1 cellular context compared by ENCODE assay signal in the genomic region with DNA sequence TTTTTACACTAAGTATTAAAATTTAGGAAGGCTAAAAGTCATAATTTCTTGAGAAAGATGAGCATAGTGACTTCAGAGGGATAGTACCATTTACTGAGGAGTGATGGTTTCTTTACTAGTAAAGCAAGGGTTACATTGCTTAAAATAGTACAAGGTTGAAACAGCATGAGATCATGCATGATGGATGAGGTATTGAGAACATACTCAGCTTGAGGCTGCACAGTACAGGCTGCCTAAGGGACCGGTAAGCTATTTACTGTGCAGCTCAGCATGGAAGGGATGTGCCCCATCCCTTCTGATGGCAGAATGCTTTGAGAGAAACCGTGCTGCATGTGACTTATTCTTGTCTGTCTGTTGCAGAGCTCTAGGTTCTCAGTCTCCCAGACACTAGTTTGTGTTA.
TF ChIP-seq lines count a peak whose summit lies in the region.

No MANE protein-coding gene starts in this region.

TF ChIP-seq in GM12878, 131 proteins besides CTCF, POLR2A, EP300 and RAD21 (continued from another document):
- TF ChIP-seq, protein P1, sequence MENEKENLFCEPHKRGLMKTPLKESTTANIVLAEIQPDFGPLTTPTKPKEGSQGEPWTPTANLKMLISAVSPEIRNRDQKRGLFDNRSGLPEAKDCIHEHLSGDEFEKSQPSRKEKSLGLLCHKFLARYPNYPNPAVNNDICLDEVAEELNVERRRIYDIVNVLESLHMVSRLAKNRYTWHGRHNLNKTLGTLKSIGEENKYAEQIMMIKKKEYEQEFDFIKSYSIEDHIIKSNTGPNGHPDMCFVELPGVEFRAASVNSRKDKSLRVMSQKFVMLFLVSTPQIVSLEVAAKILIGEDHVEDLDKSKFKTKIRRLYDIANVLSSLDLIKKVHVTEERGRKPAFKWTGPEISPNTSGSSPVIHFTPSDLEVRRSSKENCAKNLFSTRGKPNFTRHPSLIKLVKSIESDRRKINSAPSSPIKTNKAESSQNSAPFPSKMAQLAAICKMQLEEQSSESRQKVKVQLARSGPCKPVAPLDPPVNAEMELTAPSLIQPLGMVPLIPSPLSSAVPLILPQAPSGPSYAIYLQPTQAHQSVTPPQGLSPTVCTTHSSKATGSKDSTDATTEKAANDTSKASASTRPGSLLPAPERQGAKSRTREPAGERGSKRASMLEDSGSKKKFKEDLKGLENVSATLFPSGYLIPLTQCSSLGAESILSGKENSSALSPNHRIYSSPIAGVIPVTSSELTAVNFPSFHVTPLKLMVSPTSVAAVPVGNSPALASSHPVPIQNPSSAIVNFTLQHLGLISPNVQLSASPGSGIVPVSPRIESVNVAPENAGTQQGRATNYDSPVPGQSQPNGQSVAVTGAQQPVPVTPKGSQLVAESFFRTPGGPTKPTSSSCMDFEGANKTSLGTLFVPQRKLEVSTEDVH (IDR thresholded peaks at IDR 0.05; ENCODE audit: low read depth, partially characterized antibody), result no peak
- TF ChIP-seq CREM (IDR thresholded peaks at IDR 0.05; ENCODE audit: low read depth), result no peak; the same call in 1 of the 2 replicates
- no peak for TF ChIP-seq NFXL1 (IDR thresholded peaks at IDR 0.05; ENCODE audit: borderline replicate concordance)
- TF ChIP-seq MXI1 (IDR thresholded peaks at IDR 0.05; ENCODE audit: low read depth, low read length), result no peak
- no peak for TF ChIP-seq ESRRA (IDR thresholded peaks at IDR 0.05; ENCODE audit: low read length)
- TF ChIP-seq, protein P2, sequence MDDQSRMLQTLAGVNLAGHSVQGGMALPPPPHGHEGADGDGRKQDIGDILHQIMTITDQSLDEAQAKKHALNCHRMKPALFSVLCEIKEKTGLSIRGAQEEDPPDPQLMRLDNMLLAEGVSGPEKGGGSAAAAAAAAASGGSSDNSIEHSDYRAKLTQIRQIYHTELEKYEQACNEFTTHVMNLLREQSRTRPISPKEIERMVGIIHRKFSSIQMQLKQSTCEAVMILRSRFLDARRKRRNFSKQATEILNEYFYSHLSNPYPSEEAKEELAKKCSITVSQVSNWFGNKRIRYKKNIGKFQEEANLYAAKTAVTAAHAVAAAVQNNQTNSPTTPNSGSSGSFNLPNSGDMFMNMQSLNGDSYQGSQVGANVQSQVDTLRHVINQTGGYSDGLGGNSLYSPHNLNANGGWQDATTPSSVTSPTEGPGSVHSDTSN (IDR thresholded peaks at IDR 0.05; ENCODE audit: insufficient replicate concordance, low read depth, low read length), result no peak
- TF ChIP-seq TCF12 (IDR thresholded peaks at IDR 0.05; ENCODE audit: low read depth, low read length), result no peak
- TF ChIP-seq STAT3 (IDR thresholded peaks at IDR 0.05; ENCODE audit: low read depth, low read length), result no peak
- TF ChIP-seq ATF7 (IDR thresholded peaks at IDR 0.05; ENCODE audit: low read depth), result peak; percentile 48; the same call in 1 of the 2 replicates
